In genomic region chr2:199302851-199303250, GRCh38 we compare ENCODE assay signal across 19 cellular contexts.
A peak's percentile ranks its signal among the peaks of the same experiment; 100 is the strongest.
DNase-seq lines count a peak whose midpoint lies in the region; ATAC-seq and TF ChIP-seq lines count a peak whose summit lies in the region.
"Had no signal": no experiment of that assay in that cellular context is flagged by ENCODE, and none has a peak within 500 bp of the region (broad histone marks: within the 10 kb centered on the region; RNA-seq: fewer than 3 reads in every experiment).

No MANE protein-coding gene starts in this region.

- peaks cover 0 to 5% of the 10 kb centered on the region in 2 donors for H3K4me1 ChIP-seq in left lung
- H3K4me1 ChIP-seq: vagina had no signal

- peak; percentile 44 for ATAC-seq in left lung
- no peak for ATAC-seq in GM19455 (IDR thresholded peaks at IDR 0.05; ENCODE audit: unreplicated experiment)
- ATAC-seq in HG02623 (IDR thresholded peaks at IDR 0.05; ENCODE audit: unreplicated experiment) = no peak
- ATAC-seq: gastrocnemius medialis, left colon had no signal

- no peaks in the 10 kb centered on the region for H3K9me3 ChIP-seq in left lung
- H3K9me3 ChIP-seq: gastrocnemius medialis, sigmoid colon, vagina had no signal

- no peaks in the 10 kb centered on the region for H3K9me3 Mint-ChIP-seq in activated naive CD8-positive, alpha-beta T cell treated with anti-CD3 and anti-CD28 coated beads for 36 hours
- H3K9me3 Mint-ChIP-seq: activated CD4-positive, alpha-beta T cell treated with anti-CD3 and anti-CD28 coated beads, Interleukin-2, amount 10 ng/mL, durations not matched to agents 7 days and 5 days had no signal

- H3K4me3 ChIP-seq in astrocyte of the cerebellum (ENCODE audit: low read depth, low read length) (no peak overlapping the region), left lung (no peak overlapping the region)
- H3K4me3 ChIP-seq: coronary artery, gastrocnemius medialis, sigmoid colon, vagina had no signal

- no peaks in the 10 kb centered on the region for H3K4me1 Mint-ChIP-seq in activated naive CD8-positive, alpha-beta T cell treated with anti-CD3 and anti-CD28 coated beads for 36 hours
- H3K4me1 Mint-ChIP-seq: activated CD4-positive, alpha-beta T cell treated with anti-CD3 and anti-CD28 coated beads, Interleukin-2, amount 10 ng/mL, durations not matched to agents 7 days and 5 days had no signal

- no peaks in the 10 kb centered on the region for H3K36me3 ChIP-seq in left lung
- H3K36me3 ChIP-seq: gastrocnemius medialis, sigmoid colon, vagina had no signal

- H3K27me3 ChIP-seq in left lung = no peaks in the 10 kb centered on the region
- H3K27me3 ChIP-seq: gastrocnemius medialis, sigmoid colon, vagina had no signal

- no peaks in the 10 kb centered on the region for H3K36me3 Mint-ChIP-seq in activated naive CD8-positive, alpha-beta T cell treated with anti-CD3 and anti-CD28 coated beads for 36 hours

- intact Hi-C loops in left lung (cut with DNase I) = no loop called here

- H3K27ac Mint-ChIP-seq in activated naive CD8-positive, alpha-beta T cell treated with anti-CD3 and anti-CD28 coated beads for 36 hours = no peak overlapping the region
- H3K27ac Mint-ChIP-seq: activated CD4-positive, alpha-beta T cell treated with anti-CD3 and anti-CD28 coated beads, Interleukin-2, amount 10 ng/mL, durations not matched to agents 7 days and 5 days had no signal

- H3K27ac ChIP-seq in left lung = no peak overlapping the region
- H3K27ac ChIP-seq: coronary artery, gastrocnemius medialis, sigmoid colon, vagina had no signal

- no peaks in the 10 kb centered on the region for H3K27me3 Mint-ChIP-seq in activated naive CD8-positive, alpha-beta T cell treated with anti-CD3 and anti-CD28 coated beads for 36 hours

- DNase-seq in AG08396 (ENCODE audit: low spot score) = peak; percentile 13
- DNase-seq in H4 (ENCODE audit: low spot score) = peak; percentile 21
- DNase-seq in astrocyte of the cerebellum (ENCODE audit: low read depth) = peak; percentile 40
- no peak for DNase-seq in left lung
- DNase-seq in occipital lobe (lab: John Stamatoyannopoulos, UW) = no peak
- DNase-seq in activated naive CD8-positive, alpha-beta T cell treated with anti-CD3 and anti-CD28 coated beads for 36 hours = no peak
- DNase-seq: activated CD4-positive, alpha-beta T cell treated with anti-CD3 and anti-CD28 coated beads, Interleukin-2, amount 10 ng/mL, durations not matched to agents 7 days and 5 days; activated CD8-positive, alpha-beta memory T cell treated with anti-CD3 and anti-CD28 coated beads, Interleukin-2, amount 50 U/mL, for 48 hours; activated gamma-delta T cell; gastrocnemius medialis; left colon; NCI-H187 treated with DMSO at 0.1 percent for 48 hours; nucleus accumbens; sigmoid colon; stimulated activated CD4-positive, alpha-beta T cell treated with anti-CD3 and anti-CD28 coated beads, Interleukin-2, amount 100 ng/mL, for 48 hours had no signal

- in situ Hi-C loops in astrocyte of the cerebellum (cut with HindIII; ENCODE audit: low sequenced_read_pairs) = no loop called here

- H3K4me3 Mint-ChIP-seq in activated naive CD8-positive, alpha-beta T cell treated with anti-CD3 and anti-CD28 coated beads for 36 hours = no peak overlapping the region
- H3K4me3 Mint-ChIP-seq: activated CD4-positive, alpha-beta T cell treated with anti-CD3 and anti-CD28 coated beads, Interleukin-2, amount 10 ng/mL, durations not matched to agents 7 days and 5 days had no signal

- TF ChIP-seq CTCF in astrocyte of the cerebellum (IDR thresholded peaks at IDR 0.05; ENCODE audit: low read depth, low read length, missing control alignments) (no peak), left lung (IDR thresholded peaks at IDR 0.05) (no peak)

Comparison
In these comparisons a context has a peak if more than half of its experiments do, and no peak if none do; other contexts are left out.
1. DNase-seq: peak in AG08396 (single experiment), H4 (single experiment) and astrocyte of the cerebellum (single experiment); none in left lung (0 of 2), occipital lobe (single experiment) and activated naive CD8-positive, alpha-beta T cell treated with anti-CD3 and anti-CD28 coated beads for 36 hours (single experiment).